9 cellular contexts compared by ENCODE assay signal in the genomic region with DNA sequence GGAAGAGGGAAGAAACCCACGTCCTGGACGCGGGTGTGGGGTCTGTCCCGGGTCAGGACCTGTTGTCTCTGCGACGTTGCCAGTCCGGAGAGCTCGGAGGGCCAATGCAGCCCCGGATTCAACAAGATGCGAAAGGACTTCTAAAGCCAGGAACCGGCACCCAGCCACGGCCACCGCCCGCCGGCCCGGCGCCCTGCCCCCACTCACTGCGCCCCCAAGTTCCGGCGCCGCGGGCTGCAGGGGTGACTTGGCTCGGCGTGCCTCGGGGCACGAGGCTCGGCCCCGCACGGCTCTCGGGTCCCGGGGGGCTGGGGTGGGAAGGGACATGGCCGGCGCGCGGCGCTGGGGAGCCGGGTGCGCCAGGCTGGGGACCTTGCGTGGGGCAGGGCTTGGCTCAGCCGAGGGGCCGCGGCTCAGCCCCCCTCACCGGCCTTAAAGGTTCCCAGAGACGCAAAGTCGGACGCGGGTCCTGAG. TPM values are rescaled to one million over a fixed set of nuclear protein-coding genes. Genes with fewer than 3 reads are reported as not detected.
A peak's percentile ranks its signal among the peaks of the same experiment; 100 is the strongest.
DNase-seq lines count a peak whose midpoint lies in the region; ATAC-seq, FAIRE-seq and TF ChIP-seq lines count a peak whose summit lies in the region.
"Had no signal": no experiment of that assay in that cellular context is flagged by ENCODE, and none has a peak within 500 bp of the region (broad histone marks: within the 10 kb centered on the region; RNA-seq: fewer than 3 reads in every experiment).

No MANE protein-coding gene starts in this region.

- H3K9me3 ChIP-seq in AG04450 (ENCODE audit: control insufficient read depth, insufficient read depth, low read length) (no peaks in the 10 kb centered on the region; the same call in 1 of the 2 replicates), HEK293 (ENCODE audit: control insufficient read depth, insufficient read depth, low read depth, low read length) (no peaks in the 10 kb centered on the region)

- peaks cover 9% of the 10 kb centered on the region; the same call in 1 of the 2 replicates for H3K4me1 ChIP-seq in HEK293 (ENCODE audit: control insufficient read depth, insufficient read depth, low read length)

- peak overlapping the region; percentile 84 for H3K4me3 ChIP-seq in AG04450 (ENCODE audit: low read depth, low read length)
- peak overlapping the region; percentile 86 for H3K4me3 ChIP-seq in HEK293 (ENCODE audit: low read depth, low read length)
- H3K4me3 ChIP-seq in choroid plexus epithelial cell (ENCODE audit: low read depth, low read length): peak overlapping the region; percentile 82

- ATAC-seq in HG03469 (IDR thresholded peaks at IDR 0.05; ENCODE audit: unreplicated experiment) (no peak), HG03097 (IDR thresholded peaks at IDR 0.05; ENCODE audit: low FRiP score, unreplicated experiment) (no peak)

- CTCF ChIA-PET in AG04450 (lab: Charles Lee) (interaction anchor here (0.9 kb wide), 1 partner anchor 17 kb away, joined by 3 read pairs; no protein-coding TSS in a partner anchor), HEK293 (lab: Yijun Ruan, JAX) (no interaction called here)

- H3K4me1 Mint-ChIP-seq in mesothelial cell of epicardium: peaks cover 22% of the 10 kb centered on the region

- no peak overlapping the region for H3K27ac Mint-ChIP-seq in mesothelial cell of epicardium

- DNase-seq in AG04450 (ENCODE audit: low read depth, low spot score): no peak
- no peak for DNase-seq in choroid plexus epithelial cell (ENCODE audit: low read depth)
- no peak for DNase-seq in mesothelial cell of epicardium (ENCODE audit: low spot score in 2 of 2, unreplicated experiment in 2 of 2)
- DNase-seq in stimulated activated CD4-positive, alpha-beta T cell treated with anti-CD3 and anti-CD28 coated beads, Interleukin-2, amount 100 ng/mL, for 48 hours: no peak
- DNase-seq in H54 (ENCODE audit: insufficient read length, low spot score): no peak

- no peak for TF ChIP-seq POLR2A in H54 (IDR thresholded peaks at IDR 0.05; ENCODE audit: low read depth, low read length)

- H3K27me3 ChIP-seq in AG04450 (ENCODE audit: control insufficient read depth, insufficient read depth, low read length): no peaks in the 10 kb centered on the region

- TF ChIP-seq CTCF in AG04450 (IDR thresholded peaks at IDR 0.05; ENCODE audit: low read depth, low read length) (no peak), HEK293 (tag by site-specific recombination; IDR thresholded peaks at IDR 0.05) (no peak), choroid plexus epithelial cell (conservative IDR thresholded peaks at IDR 0.05; ENCODE audit: low read depth, low read length) (no peak), mesothelial cell of epicardium (IDR thresholded peaks at IDR 0.05; ENCODE audit: unreplicated experiment) (no peak)

- peaks cover 5% of the 10 kb centered on the region for H3K27me3 Mint-ChIP-seq in mesothelial cell of epicardium (ENCODE audit: low read depth)

- H3K9me3 Mint-ChIP-seq in mesothelial cell of epicardium: no peaks in the 10 kb centered on the region
- H3K9me3 Mint-ChIP-seq: central memory CD8-positive, alpha-beta T cell had no signal

- peak overlapping the region; percentile 57 for H3K27ac ChIP-seq in AG04450 (ENCODE audit: low read depth, low read length)
- peak overlapping the region; percentile 97 for H3K27ac ChIP-seq in HEK293 (ENCODE audit: extremely low read depth, low read depth, low read length)

- peaks cover 5 to 57% of the 10 kb centered on the region in 2 experiments; a peak in 2 of 3 replicates for H3K36me3 ChIP-seq in HEK293 (ENCODE audit: control insufficient read depth in 2 of 2, insufficient read depth in 1 of 2, low read length in 2 of 2)

- FAIRE-seq in H54 (lab: Jason Lieb, UNC): no peak

- POLR2A ChIA-PET in AG04450 (lab: Yijun Ruan, JAX) (interaction anchor here (0.6 to 1.2 kb wide), 2 partner anchors 19 to 40 kb away, joined by 3 read pairs; no protein-coding TSS in a partner anchor), HEK293 (lab: Yijun Ruan, JAX) (no interaction called here)

- H3K36me3 Mint-ChIP-seq in mesothelial cell of epicardium: peaks cover 4% of the 10 kb centered on the region

- H3K4me3 Mint-ChIP-seq in mesothelial cell of epicardium: peak overlapping the region; percentile 79

TF ChIP-seq in HEK293, 187 proteins besides CTCF, POLR2A, EP300 and RAD21:
- TF ChIP-seq GLIS2 (tag by site-specific recombination; IDR thresholded peaks at IDR 0.05): no peak
- TF ChIP-seq, protein P1, sequence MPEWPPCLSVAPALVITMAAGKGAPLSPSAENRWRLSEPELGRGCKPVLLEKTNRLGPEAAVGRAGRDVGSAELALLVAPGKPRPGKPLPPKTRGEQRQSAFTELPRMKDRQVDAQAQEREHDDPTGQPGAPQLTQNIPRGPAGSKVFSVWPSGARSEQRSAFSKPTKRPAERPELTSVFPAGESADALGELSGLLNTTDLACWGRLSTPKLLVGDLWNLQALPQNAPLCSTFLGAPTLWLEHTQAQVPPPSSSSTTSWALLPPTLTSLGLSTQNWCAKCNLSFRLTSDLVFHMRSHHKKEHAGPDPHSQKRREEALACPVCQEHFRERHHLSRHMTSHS (tag by site-specific recombination; IDR thresholded peaks at IDR 0.05): no peak
- no peak for TF ChIP-seq ZNF394 (tag by site-specific recombination; IDR thresholded peaks at IDR 0.05; ENCODE audit: borderline replicate concordance)
- TF ChIP-seq BCL11A (tag by site-specific recombination; IDR thresholded peaks at IDR 0.05; ENCODE audit: low read depth): no peak
- no peak for TF ChIP-seq ZNF37A (tag by site-specific recombination; IDR thresholded peaks at IDR 0.05)
- TF ChIP-seq ZNF223 (tag by site-specific recombination; IDR thresholded peaks at IDR 0.05): no peak
- TF ChIP-seq, protein P2, sequence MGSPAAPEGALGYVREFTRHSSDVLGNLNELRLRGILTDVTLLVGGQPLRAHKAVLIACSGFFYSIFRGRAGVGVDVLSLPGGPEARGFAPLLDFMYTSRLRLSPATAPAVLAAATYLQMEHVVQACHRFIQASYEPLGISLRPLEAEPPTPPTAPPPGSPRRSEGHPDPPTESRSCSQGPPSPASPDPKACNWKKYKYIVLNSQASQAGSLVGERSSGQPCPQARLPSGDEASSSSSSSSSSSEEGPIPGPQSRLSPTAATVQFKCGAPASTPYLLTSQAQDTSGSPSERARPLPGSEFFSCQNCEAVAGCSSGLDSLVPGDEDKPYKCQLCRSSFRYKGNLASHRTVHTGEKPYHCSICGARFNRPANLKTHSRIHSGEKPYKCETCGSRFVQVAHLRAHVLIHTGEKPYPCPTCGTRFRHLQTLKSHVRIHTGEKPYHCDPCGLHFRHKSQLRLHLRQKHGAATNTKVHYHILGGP (tag by site-specific recombination; IDR thresholded peaks at IDR 0.05): no peak
- TF ChIP-seq ZNF558 (tag by site-specific recombination; IDR thresholded peaks at IDR 0.05): no peak
- TF ChIP-seq SP2 (tag by site-specific recombination; IDR thresholded peaks at IDR 0.05): no peak
- no peak for TF ChIP-seq REPIN1 (tag by site-specific recombination; IDR thresholded peaks at IDR 0.05; ENCODE audit: low read depth)
- no peak for TF ChIP-seq ZNF830 (tag by site-specific recombination; IDR thresholded peaks at IDR 0.05; ENCODE audit: low read depth)
- no peak for TF ChIP-seq ZNF274 (IDR thresholded peaks at IDR 0.05; ENCODE audit: low read length)
- TF ChIP-seq ZNF274 (tag by site-specific recombination; IDR thresholded peaks at IDR 0.05; ENCODE audit: borderline replicate concordance): no peak
- no peak for TF ChIP-seq SETDB1 (IDR thresholded peaks at IDR 0.05; ENCODE audit: insufficient read length, low read length)
- no peak for TF ChIP-seq ZNF600 (tag by site-specific recombination; IDR thresholded peaks at IDR 0.05)

RNA-seq across cellular contexts. Expression of a gene that starts 51.8 kb away (rescaled TPM):
- polyA plus RNA-seq in AG04450 (2011; rRNA removed): 18.3 and 22.9 TPM in 2 replicates
- 23.6 and 26.7 TPM in 2 replicates for polyA minus RNA-seq in AG04450 (2011; rRNA and poly(A)+ RNA removed)
- total RNA-seq in mesothelial cell of epicardium: 71.2 to 74.6 TPM (median 73.1 TPM) in 3 replicates

RNA-seq across cellular contexts. Expression of a gene that starts 53.9 kb away (rescaled TPM):
- 1.1 TPM in 2 replicates for polyA plus RNA-seq in AG04450 (2011; rRNA removed)
- 2.7 and 4.0 TPM in 2 replicates for polyA minus RNA-seq in AG04450 (2011; rRNA and poly(A)+ RNA removed)
- 8.3 to 9.4 TPM (median 8.5 TPM) in 3 replicates for total RNA-seq in mesothelial cell of epicardium
